In genomic region chr1:208177656-208178055, GRCh38 we compare ENCODE assay signal across 8 cellular contexts.
DNase-seq lines count a peak whose midpoint lies in the region; ATAC-seq lines count a peak whose summit lies in the region.

No MANE protein-coding gene starts in this region.

- H3K27me3 Mint-ChIP-seq in memory B cell = peaks cover 5% of the 10 kb centered on the region

- H3K9me3 Mint-ChIP-seq in memory B cell = no peaks in the 10 kb centered on the region

- no peaks in the 10 kb centered on the region for H3K36me3 Mint-ChIP-seq in memory B cell

- no peak overlapping the region for H3K27ac Mint-ChIP-seq in memory B cell

- no peak overlapping the region for H3K4me3 Mint-ChIP-seq in memory B cell

- in situ Hi-C loops in G401 (cut with HindIII; ENCODE audit: low sequenced_read_pairs) = no loop called here

- DNase-seq in NCI-H748 (lab: John Stamatoyannopoulos, UW; ENCODE audit: unreplicated experiment) = peak; percentile 86
- DNase-seq in memory B cell (ENCODE audit: low spot score in 2 of 2) = no peak
- no peak for DNase-seq in activated T-cell treated with anti-CD3 and anti-CD28 coated beads, Interleukin-2, amount 50 U/mL, for 48 hours
- DNase-seq in G401 (ENCODE audit: low spot score) = no peak
- DNase-seq in GOT3 (lab: John Stamatoyannopoulos, UW) = no peak
- no peak for DNase-seq in activated naive CD4-positive, alpha-beta T cell treated with anti-CD3 and anti-CD28 coated beads, Interleukin-2, amount 50 U/mL, for 16 hours

- peak; percentile 86 for ATAC-seq in GM19023 (IDR thresholded peaks at IDR 0.05; ENCODE audit: unreplicated experiment)
- ATAC-seq in HG02938 (IDR thresholded peaks at IDR 0.05; ENCODE audit: unreplicated experiment) = peak; percentile 77
- ATAC-seq in memory B cell (ENCODE audit: low read depth) = peak; percentile 34

- no peaks in the 10 kb centered on the region for H3K4me1 Mint-ChIP-seq in memory B cell

Comparison
In these comparisons a context has a peak if more than half of its experiments do, and no peak if none do; other contexts are left out.
1. ATAC-seq: peak in every context shown above with its lines; median percentile 86 in GM19023; 77 in HG02938; 34 in memory B cell.